In genomic region chr6:43610431-43610830, GRCh38 we compare ENCODE assay signal across 26 cellular contexts. TPM values are rescaled to one million over a fixed set of nuclear protein-coding genes. Genes with fewer than 3 reads are reported as not detected.
DNase-seq lines count a peak whose midpoint lies in the region; ATAC-seq, FAIRE-seq and TF ChIP-seq lines count a peak whose summit lies in the region.
"Had no signal": no experiment of that assay in that cellular context is flagged by ENCODE, and none has a peak within 500 bp of the region (broad histone marks: within the 10 kb centered on the region; RNA-seq: fewer than 3 reads in every experiment).

No MANE protein-coding gene starts in this region.

- WGBS in heart right ventricle, 2 donors, result 95 to 98% methylated on average over 5 of the region's 5 CpGs

- H3K4me1 ChIP-seq in cardiac muscle cell (ENCODE audit: low read depth) (peaks cover 22% of the 10 kb centered on the region), heart right ventricle (peaks cover 0 to 13% (median 0%) of the 10 kb centered on the region in 9 donors), astrocyte (ENCODE audit: insufficient read depth, low read length) (no peaks in the 10 kb centered on the region), osteoblast (ENCODE audit: insufficient read depth, low read length) (peaks cover 9% of the 10 kb centered on the region)

- peak overlapping the region; percentile 34 for H3K4me3 Mint-ChIP-seq in astrocyte (ENCODE audit: unreplicated experiment)
- no peak overlapping the region for H3K4me3 Mint-ChIP-seq in T-helper 2 cell treated with Interferon-gamma antibody and Interleukin-4, amounts not matched to agents 5 μg/mL and 100 μg/mL, for 36 hours

- H3K9me3 Mint-ChIP-seq in astrocyte (ENCODE audit: unreplicated experiment), result no peaks in the 10 kb centered on the region
- no peaks in the 10 kb centered on the region for H3K9me3 Mint-ChIP-seq in T-helper 2 cell treated with Interferon-gamma antibody and Interleukin-4, amounts not matched to agents 5 μg/mL and 100 μg/mL, for 36 hours

- H2AFZ ChIP-seq in astrocyte (ENCODE audit: low read depth, low read length), result no peak overlapping the region
- H2AFZ ChIP-seq in osteoblast (ENCODE audit: low read length), result no peak overlapping the region

- peak overlapping the region; percentile 78 for H3K27ac Mint-ChIP-seq in astrocyte (ENCODE audit: unreplicated experiment)
- no peak overlapping the region for H3K27ac Mint-ChIP-seq in T-helper 2 cell treated with Interferon-gamma antibody and Interleukin-4, amounts not matched to agents 5 μg/mL and 100 μg/mL, for 36 hours

- ATAC-seq in heart right ventricle (no peak), HG03565 (IDR thresholded peaks at IDR 0.05; ENCODE audit: unreplicated experiment) (no peak)
- ATAC-seq: HepG2, Panc1 had no signal

- no peaks in the 10 kb centered on the region for H3K27me3 Mint-ChIP-seq in astrocyte (ENCODE audit: low read depth, unreplicated experiment)
- no peaks in the 10 kb centered on the region for H3K27me3 Mint-ChIP-seq in T-helper 2 cell treated with Interferon-gamma antibody and Interleukin-4, amounts not matched to agents 5 μg/mL and 100 μg/mL, for 36 hours (ENCODE audit: low read depth)

- no peak for FAIRE-seq in astrocyte (lab: Jason Lieb, UNC)
- FAIRE-seq: A204.1, HepG2 had no signal

- peak overlapping the region; percentile 60 for H3K27ac ChIP-seq in cardiac muscle cell
- H3K27ac ChIP-seq in heart right ventricle, result no peak overlapping the region
- no peak overlapping the region for H3K27ac ChIP-seq in astrocyte (ENCODE audit: low read depth, low read length)
- H3K27ac ChIP-seq in osteoblast (ENCODE audit: low read depth, low read length), result peak overlapping the region; percentile 39
- H3K27ac ChIP-seq: C4-2B, HL-60 had no signal

- no peak overlapping the region for H3K9ac ChIP-seq in astrocyte (ENCODE audit: low read length)
- H3K9ac ChIP-seq: SK-N-SH had no signal

- H3K79me2 ChIP-seq in astrocyte (ENCODE audit: insufficient read depth, low read length), result no peaks in the 10 kb centered on the region
- no peaks in the 10 kb centered on the region for H3K79me2 ChIP-seq in osteoblast (ENCODE audit: insufficient read depth, low read length)

- H4K20me1 ChIP-seq in astrocyte (ENCODE audit: insufficient read depth, low read length) (peaks cover 8% of the 10 kb centered on the region), osteoblast (ENCODE audit: insufficient read depth, low read length) (peaks cover 2% of the 10 kb centered on the region)

- H3K36me3 ChIP-seq in cardiac muscle cell (peaks cover 16% of the 10 kb centered on the region), heart right ventricle (peaks cover 0 to 92% (median 39%) of the 10 kb centered on the region in 9 donors), astrocyte (ENCODE audit: insufficient read depth, low read length) (peaks cover 40% of the 10 kb centered on the region), osteoblast (ENCODE audit: insufficient read depth, low read length) (peaks cover 67% of the 10 kb centered on the region)

- no peaks in the 10 kb centered on the region for H3K9me3 ChIP-seq in cardiac muscle cell (ENCODE audit: low read depth)
- H3K9me3 ChIP-seq in heart right ventricle, result no peaks in the 10 kb centered on the region
- H3K9me3 ChIP-seq in astrocyte (ENCODE audit: insufficient read depth, low read depth, low read length), result no peaks in the 10 kb centered on the region
- H3K9me3 ChIP-seq in osteoblast (ENCODE audit: low read depth, low read length), result no peaks in the 10 kb centered on the region
- H3K9me3 ChIP-seq: SK-N-SH had no signal

- H3K27me3 ChIP-seq in cardiac muscle cell (no peaks in the 10 kb centered on the region), heart right ventricle (no peaks in the 10 kb centered on the region), astrocyte (ENCODE audit: insufficient read depth, low read length) (no peaks in the 10 kb centered on the region), osteoblast (ENCODE audit: insufficient read depth, low read length) (no peaks in the 10 kb centered on the region)

- H3K4me3 ChIP-seq in cardiac muscle cell, result no peak overlapping the region
- H3K4me3 ChIP-seq in heart right ventricle, result no peak overlapping the region
- no peak overlapping the region for H3K4me3 ChIP-seq in astrocyte (ENCODE audit: insufficient read depth, low read depth, low read length)
- no peak overlapping the region for H3K4me3 ChIP-seq in osteoblast (ENCODE audit: insufficient read depth, low read length)

- H3K36me3 Mint-ChIP-seq in astrocyte (ENCODE audit: low read depth, unreplicated experiment), result peaks cover 20% of the 10 kb centered on the region
- H3K36me3 Mint-ChIP-seq in T-helper 2 cell treated with Interferon-gamma antibody and Interleukin-4, amounts not matched to agents 5 μg/mL and 100 μg/mL, for 36 hours (ENCODE audit: low read depth), result peaks cover 52% of the 10 kb centered on the region

- no peak for TF ChIP-seq CTCF in cardiac muscle cell (IDR thresholded peaks at IDR 0.05; ENCODE audit: low read depth, low read length)
- TF ChIP-seq CTCF in heart right ventricle (IDR thresholded peaks at IDR 0.05), result no peak
- TF ChIP-seq CTCF in astrocyte (IDR thresholded peaks at IDR 0.05; ENCODE audit: insufficient read depth, low read depth, low read length), result no peak
- no peak for TF ChIP-seq CTCF in osteoblast (IDR thresholded peaks at IDR 0.05; ENCODE audit: extremely low read depth, low read depth, low read length)

- intact Hi-C loops in heart right ventricle (cut with DNase I), result no loop called here

- DNase-seq in cardiac muscle cell (ENCODE audit: low read depth in 1 of 2, low spot score in 1 of 2) (no peak), heart right ventricle (no peak), astrocyte (ENCODE audit: low read depth) (no peak), osteoblast (ENCODE audit: insufficient read length, low spot score, missing footprints) (no peak), NCI-H446 treated with DMSO at 0.1 percent for 48 hours (lab: John Stamatoyannopoulos, UW) (no peak)
- no peak for DNase-seq in T-helper 2 cell treated with Interferon-gamma antibody and Interleukin-4, amounts not matched to agents 5 μg/mL and 100 μg/mL, for 36 hours (ENCODE audit: low spot score)
- DNase-seq: DMS53, GDM1, KG1, NCI-H1092, NCI-H1436, NCI-H187 treated with DMSO at 0.1 percent for 48 hours, NCI-H2107, NCI-H2227 treated with DMSO at 0.1 percent for 48 hours, NCI-H510A treated with DMSO at 0.1 percent for 48 hours, NCI-H82, SIG-M5, SK-N-SH had no signal

- H3K4me2 ChIP-seq in astrocyte (ENCODE audit: low read length) (no peak overlapping the region), osteoblast (ENCODE audit: insufficient read depth, low read length) (no peak overlapping the region)
- H3K4me2 ChIP-seq: SK-N-SH had no signal

- H3K4me1 Mint-ChIP-seq in astrocyte (ENCODE audit: low read depth, unreplicated experiment), result peaks cover 14% of the 10 kb centered on the region
- H3K4me1 Mint-ChIP-seq in T-helper 2 cell treated with Interferon-gamma antibody and Interleukin-4, amounts not matched to agents 5 μg/mL and 100 μg/mL, for 36 hours (ENCODE audit: low read depth), result peaks cover 2% of the 10 kb centered on the region

RNA-seq across cellular contexts. Expression of gene GTPBP2, which starts 18.6 kb away (rescaled TPM):
- total RNA-seq in cardiac muscle cell, result 48.8 and 63.6 TPM in 2 replicates
- 16.4 and 22.8 TPM in 2 replicates for polyA plus RNA-seq in cardiac muscle cell
- total RNA-seq in heart right ventricle, result 10 to 100 TPM; 19.5 to 32.1 (median 25.1) TPM
- 10 to 100 TPM; 37.3 to 37.9 TPM for polyA plus RNA-seq in heart right ventricle
- total RNA-seq in astrocyte, result 86.6 and 90.6 TPM in 2 replicates
- total RNA-seq in osteoblast, result 74.3 and 84.0 TPM in 2 replicates

RNA-seq across cellular contexts. Expression of gene MAD2L1BP, which starts 25.2 kb away (rescaled TPM):
- 34.0 and 68.4 TPM in 2 replicates for total RNA-seq in cardiac muscle cell
- 53.7 and 60.6 TPM in 2 replicates for polyA plus RNA-seq in cardiac muscle cell
- total RNA-seq in heart right ventricle, result 10 to 100 TPM; 20.7 to 34.8 (median 28.1) TPM
- 10 to 100 TPM; 13.5 to 29.2 TPM for polyA plus RNA-seq in heart right ventricle
- total RNA-seq in astrocyte, result 28.0 and 32.2 TPM in 2 replicates
- total RNA-seq in osteoblast, result 18.6 and 30.4 TPM in 2 replicates

RNA-seq across cellular contexts. Expression of gene RSPH9, which starts 34.4 kb away (rescaled TPM):
- total RNA-seq in cardiac muscle cell (2.1 and 2.9 TPM in 2 replicates), heart right ventricle (under 1 TPM in 5 of 10 donors, not detected in 5; 0.09 to 0.15 (median 0.12) TPM), astrocyte (0.30 and 0.55 TPM in 2 replicates), osteoblast (under 0.01 and 0.36 TPM in 2 replicates)
- polyA plus RNA-seq in cardiac muscle cell (5.8 and 8.1 TPM in 2 replicates), heart right ventricle (under 1 TPM; 0.44 to 0.45 TPM)
- total RNA-seq: H4, HT-29 had no signal
- polyA plus RNA-seq: HepG2 had no signal

RNA-seq across cellular contexts. Expression of gene POLH, which starts 34.4 kb away (rescaled TPM):
- total RNA-seq in cardiac muscle cell (7.1 and 10.3 TPM in 2 replicates), heart right ventricle (10 to 100 TPM in 4 of 10 donors, 1 to 10 TPM in 6; 5.5 to 11.2 (median 8.9) TPM), astrocyte (53.0 and 58.0 TPM in 2 replicates), osteoblast (26.4 and 28.0 TPM in 2 replicates)
- polyA plus RNA-seq in cardiac muscle cell (5.5 and 5.6 TPM in 2 replicates), heart right ventricle (1 to 10 TPM; 2.1 to 2.7 TPM)

RNA-seq across cellular contexts. Expression of gene XPO5, which starts 34.6 kb away (rescaled TPM):
- 29.5 and 31.3 TPM in 2 replicates for total RNA-seq in cardiac muscle cell
- polyA plus RNA-seq in cardiac muscle cell, result 29.4 and 51.8 TPM in 2 replicates
- total RNA-seq in heart right ventricle, result 10 to 100 TPM; 11.7 to 20.1 (median 17.0) TPM
- polyA plus RNA-seq in heart right ventricle, result 10 to 100 TPM in 1 of 2 donors, 1 to 10 TPM in 1; 6.9 to 10.8 TPM
- total RNA-seq in astrocyte, result 53.0 and 62.6 TPM in 2 replicates
- total RNA-seq in osteoblast, result 33.9 and 66.2 TPM in 2 replicates

Comparison
In these comparisons a context has a peak if more than half of its experiments do, and no peak if none do; other contexts are left out.
1. H3K27ac ChIP-seq: peak in cardiac muscle cell (single experiment) and osteoblast (single experiment); none in heart right ventricle (0 of 10) and astrocyte (single experiment).